In genomic region chr18:36067118-36067957, GRCh38 we compare ENCODE assay signal across 8 cellular contexts. TPM values are rescaled to one million over a fixed set of nuclear protein-coding genes. Genes with fewer than 3 reads are reported as not detected.
DNase-seq lines count a peak whose midpoint lies in the region; ATAC-seq, FAIRE-seq and TF ChIP-seq lines count a peak whose summit lies in the region.

Gene RPRD1A, minus strand, starts transcription at chr18:36067559. Its CDS starts 155 bp downstream, at chr18:36067404.

- dilution Hi-C loops in mammary epithelial cell (cut with HindIII; ENCODE audit: low sequenced_read_pairs), result no loop called here

- H3K27ac ChIP-seq in WERI-Rb-1, result peak within 1 kb of the TSS; percentile 89
- peak within 1 kb of the TSS; percentile 97 for H3K27ac ChIP-seq in mammary epithelial cell (ENCODE audit: insufficient read depth, low read depth, low read length)
- H3K27ac ChIP-seq in iPS-20b (ENCODE audit: low read length), result peak within 1 kb of the TSS; percentile 71
- H3K27ac ChIP-seq in small intestine (ENCODE audit: low read depth in 1 of 2, low read length in 1 of 2), result peak within 1 kb of the TSS; percentile 85 to 92

- H3K9ac ChIP-seq in mammary epithelial cell (ENCODE audit: insufficient read depth, low read length) (peak within 1 kb of the TSS; percentile 96), iPS-20b (ENCODE audit: low read depth, low read length) (peak within 1 kb of the TSS; percentile 96)

- H3K4me3 ChIP-seq in WERI-Rb-1 (ENCODE audit: low read depth, low read length) (peak within 1 kb of the TSS; percentile 71), mammary epithelial cell (replicated peaks in 1 of 3; ENCODE audit: insufficient read depth in 1 of 3, low read depth in 2 of 3, low read length in 3 of 3) (peak within 1 kb of the TSS; percentile 93 to 95 (median 93)), iPS-20b (ENCODE audit: low read length) (peak within 1 kb of the TSS; percentile 94), small intestine (ENCODE audit: low read depth in 1 of 2, low read length in 2 of 2) (peak within 1 kb of the TSS; percentile 85 to 86)

- no peaks in the 10 kb centered on the region for H3K27me3 ChIP-seq in WERI-Rb-1 (ENCODE audit: insufficient read depth, low read depth, severe bottlenecking)
- no peaks in the 10 kb centered on the region for H3K27me3 ChIP-seq in mammary epithelial cell (ENCODE audit: insufficient read depth, low read length)
- no peaks in the 10 kb centered on the region for H3K27me3 ChIP-seq in iPS-20b (ENCODE audit: insufficient read depth, low read length)
- H3K27me3 ChIP-seq in small intestine (ENCODE audit: control insufficient read depth in 2 of 2, insufficient read depth in 2 of 2, low read length in 2 of 2), result no peaks in the 10 kb centered on the region

- no peaks in the 10 kb centered on the region for H4K20me1 ChIP-seq in mammary epithelial cell (ENCODE audit: insufficient read depth, low read length)

- H3K36me3 ChIP-seq in WERI-Rb-1 (peaks cover 11% of the 10 kb centered on the region), mammary epithelial cell (ENCODE audit: insufficient read depth, low read length) (peaks cover 1% of the 10 kb centered on the region), iPS-20b (ENCODE audit: insufficient read depth, low read depth, low read length) (peaks cover 8% of the 10 kb centered on the region; the same call in 1 of the 2 replicates), small intestine (ENCODE audit: control insufficient read depth in 2 of 2, insufficient read depth in 2 of 2, low read length in 2 of 2) (no peaks in the 10 kb centered on the region)

- 5% methylated on average over 22 of the region's 64 CpGs for WGBS in mammary epithelial cell (ENCODE audit: low coverage, missing lambda C conversion rate)
- WGBS in small intestine, 3 donors, result 1% methylated on average over 61 to 64 of the region's 64 CpGs

- TSS peak; percentile 46 for BruUV-seq in mammary epithelial cell (replicated peaks; lab: Mats Ljungman, UMichigan)

- no peaks in the 10 kb centered on the region for H3K4me1 ChIP-seq in mammary epithelial cell (ENCODE audit: insufficient read depth, low read length)
- peaks cover 8% of the 10 kb centered on the region for H3K4me1 ChIP-seq in iPS-20b (ENCODE audit: insufficient read depth, low read length)
- H3K4me1 ChIP-seq in small intestine (ENCODE audit: control insufficient read depth in 2 of 2, insufficient read depth in 1 of 2, low read depth in 1 of 2, low read length in 1 of 2), result no peaks in the 10 kb centered on the region

- ATAC-seq in GM18873 (IDR thresholded peaks at IDR 0.05; ENCODE audit: low FRiP score, unreplicated experiment) (peak; percentile 91), HG03139 (IDR thresholded peaks at IDR 0.05; ENCODE audit: unreplicated experiment) (peak; percentile 90)

- peaks cover 50% of the 10 kb centered on the region for H3K79me2 ChIP-seq in mammary epithelial cell (ENCODE audit: insufficient read depth, low read length)

- FAIRE-seq in small intestine (lab: Jason Lieb, UNC), result no peak

- DNase-seq in ACHN (peak; percentile 91), NCI-H2227 (lab: John Stamatoyannopoulos, UW; ENCODE audit: unreplicated experiment) (peak; percentile 98), WERI-Rb-1 (peak; percentile 98), mammary epithelial cell (peak; percentile 91), small intestine (peak; percentile 94)

- intact Hi-C loops in mammary epithelial cell (cut with micrococcal nuclease), result no loop called here

- H3K4me2 ChIP-seq in mammary epithelial cell (ENCODE audit: insufficient read depth, low read depth, low read length), result peak within 1 kb of the TSS; percentile 83

- CTCF ChIA-PET in mammary epithelial cell (lab: Charles Lee; ENCODE audit: low non-redundant PET), result no interaction called here

- TF ChIP-seq CTCF in WERI-Rb-1 (IDR thresholded peaks at IDR 0.05; ENCODE audit: low read depth, low read length) (no peak), mammary epithelial cell (conservative IDR thresholded peaks at IDR 0.05 in 1 of 2, IDR thresholded peaks at IDR 0.05 in 1 of 2; ENCODE audit: extremely low read depth in 1 of 2, insufficient read depth in 1 of 2, low read depth in 1 of 2, low read length in 2 of 2) (no peak)

- in situ Hi-C loops in ACHN (cut with HindIII; ENCODE audit: low pct_ligation_motif_present, low pct_unique_long_range_greater_than_20kb, low sequenced_read_pairs) (no loop called here), mammary epithelial cell (cut with MboI; ENCODE audit: low sequenced_read_pairs in 2 of 2) (no loop called here)

- peak within 1 kb of the TSS; percentile 92 for H2AFZ ChIP-seq in mammary epithelial cell (ENCODE audit: low read depth, low read length)

- H3K9me3 ChIP-seq in WERI-Rb-1 (ENCODE audit: severe bottlenecking), result no peaks in the 10 kb centered on the region
- H3K9me3 ChIP-seq in mammary epithelial cell (replicated peaks; ENCODE audit: insufficient read depth, low read length), result peaks cover 3% of the 10 kb centered on the region
- H3K9me3 ChIP-seq in iPS-20b (ENCODE audit: insufficient read depth, low read depth, low read length), result no peaks in the 10 kb centered on the region
- no peaks in the 10 kb centered on the region for H3K9me3 ChIP-seq in small intestine (ENCODE audit: control insufficient read depth, low read depth)

RNA-seq across cellular contexts. Expression of gene RPRD1A, which starts in this region (rescaled TPM):
- 10 to 100 TPM; 66.5 to 74.0 TPM for total RNA-seq in mammary epithelial cell
- 27.3 TPM for polyA plus RNA-seq in mammary epithelial cell
- 17.3 TPM for polyA minus RNA-seq in mammary epithelial cell
- 10 to 100 TPM; 11.1 to 20.9 (median 17.9) TPM for polyA plus RNA-seq in small intestine

Comparison
In these comparisons a context has a peak if more than half of its experiments do, and no peak if none do; other contexts are left out.
1. Peak in every context shown above with its lines: DNase-seq, ATAC-seq, H3K4me3 ChIP-seq and H3K27ac ChIP-seq.